ENCODE assay signal across 1 cellular context in the genomic region with DNA sequence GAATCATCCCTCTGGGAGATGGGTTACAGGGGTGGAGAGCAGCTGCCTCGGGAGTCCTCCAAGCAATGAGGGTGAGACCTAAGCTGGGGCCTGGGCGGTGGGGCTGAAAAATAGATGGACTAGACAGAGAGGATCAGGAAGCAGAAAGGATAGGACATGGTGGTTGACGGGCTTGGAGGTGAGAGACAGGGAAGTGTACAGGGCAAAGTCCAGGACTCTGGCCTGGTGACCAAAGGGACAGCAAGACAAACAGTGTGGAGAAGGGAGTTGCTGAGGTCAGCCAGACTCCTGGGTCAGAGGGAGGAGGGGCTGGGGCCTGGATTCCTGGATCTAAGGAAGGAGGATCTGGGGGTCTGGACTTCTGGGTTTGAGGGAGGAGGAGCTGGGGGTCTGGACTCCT.
TF ChIP-seq lines count a peak whose summit lies in the region.

No MANE protein-coding gene starts in this region.

TF ChIP-seq in HepG2, 621 proteins besides CTCF, POLR2A, EP300 and RAD21 (continued from another document and continues in another):
- TF ChIP-seq, protein P1, sequence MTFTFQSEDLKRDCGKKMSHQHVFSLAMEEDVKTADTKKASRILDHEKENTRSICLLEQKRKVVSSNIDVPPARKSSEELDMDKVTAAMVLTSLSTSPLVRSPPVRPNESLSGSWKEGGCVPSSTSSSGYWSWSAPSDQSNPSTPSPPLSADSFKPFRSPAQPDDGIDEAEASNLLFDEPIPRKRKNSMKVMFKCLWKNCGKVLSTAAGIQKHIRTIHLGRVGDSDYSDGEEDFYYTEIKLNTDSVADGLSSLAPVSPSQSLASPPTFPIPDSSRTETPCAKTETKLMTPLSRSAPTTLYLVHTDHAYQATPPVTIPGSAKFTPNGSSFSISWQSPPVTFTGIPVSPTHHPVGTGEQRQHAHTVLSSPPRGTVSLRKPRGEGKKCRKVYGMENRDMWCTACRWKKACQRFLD (CRISPR knock-in tag; IDR thresholded peaks at IDR 0.05; ENCODE audit: borderline replicate concordance), result no peak
- TF ChIP-seq ZNF75D (CRISPR knock-in tag; IDR thresholded peaks at IDR 0.05; ENCODE audit: borderline replicate concordance) (no peak), MEF2D (CRISPR knock-in tag; IDR thresholded peaks at IDR 0.05) (peak; percentile 67; the same call in 1 of the 2 replicates), ZNF557 (CRISPR knock-in tag; IDR thresholded peaks at IDR 0.05) (no peak), ZNF549 (CRISPR knock-in tag; IDR thresholded peaks at IDR 0.05) (no peak), ZKSCAN1 (IDR thresholded peaks at IDR 0.05; ENCODE audit: low read length) (no peak), SNAPC2 (CRISPR knock-in tag; IDR thresholded peaks at IDR 0.05) (no peak), SAP130 (CRISPR knock-in tag; IDR thresholded peaks at IDR 0.05; ENCODE audit: low read depth) (peak; percentile 77), RBFOX2 (IDR thresholded peaks at IDR 0.05; ENCODE audit: low read depth, low read length) (no peak), ZBTB38 (CRISPR knock-in tag; IDR thresholded peaks at IDR 0.05) (peak; percentile 34; the same call in 1 of the 2 replicates), ZNF768 (CRISPR knock-in tag; IDR thresholded peaks at IDR 0.05) (no peak), ZMYM3 (CRISPR knock-in tag; IDR thresholded peaks at IDR 0.05) (peak; percentile 48; the same call in 1 of the 2 replicates), ZFP90 (CRISPR knock-in tag; IDR thresholded peaks at IDR 0.05; ENCODE audit: borderline replicate concordance) (no peak), ATAD3A (CRISPR knock-in tag; IDR thresholded peaks at IDR 0.05) (no peak), NRL (CRISPR knock-in tag; IDR thresholded peaks at IDR 0.05; ENCODE audit: borderline replicate concordance) (no peak), ZKSCAN5 (CRISPR knock-in tag; IDR thresholded peaks at IDR 0.05) (peak; percentile 98), ZNF501 (CRISPR knock-in tag; IDR thresholded peaks at IDR 0.05) (peak; percentile 28; the same call in 1 of the 2 replicates), ZNF780A (CRISPR knock-in tag; IDR thresholded peaks at IDR 0.05) (no peak), ZNF589 (CRISPR knock-in tag; conservative IDR thresholded peaks at IDR 0.05) (no peak), CHD2 (IDR thresholded peaks at IDR 0.05; ENCODE audit: low read depth, low read length) (peak; percentile 23; the same call in 1 of the 2 replicates), NCOA2 (CRISPR knock-in tag; IDR thresholded peaks at IDR 0.05) (peak; percentile 70), KDM5B (CRISPR knock-in tag; IDR thresholded peaks at IDR 0.05; ENCODE audit: borderline replicate concordance) (no peak), ARNT (IDR thresholded peaks at IDR 0.05) (no peak), SIN3B (IDR thresholded peaks at IDR 0.05; ENCODE audit: low read length) (no peak), KDM1A (CRISPR knock-in tag; IDR thresholded peaks at IDR 0.05) (peak; percentile 63; the same call in 1 of the 2 replicates), ZNF124 (CRISPR knock-in tag; IDR thresholded peaks at IDR 0.05) (no peak), HMGA1 (CRISPR knock-in tag; conservative IDR thresholded peaks at IDR 0.05) (no peak), ZBTB7B (CRISPR knock-in tag; IDR thresholded peaks at IDR 0.05) (no peak), MTA1 (CRISPR knock-in tag; IDR thresholded peaks at IDR 0.05; ENCODE audit: borderline replicate concordance) (0 out of 2 replicates have a peak, but pooled peaks have one; percentile 51), ZNF605 (CRISPR knock-in tag; IDR thresholded peaks at IDR 0.05) (peak; percentile 66; the same call in 1 of the 2 replicates), ZSCAN21 (CRISPR knock-in tag; IDR thresholded peaks at IDR 0.05; ENCODE audit: borderline replicate concordance) (peak; percentile 43; the same call in 1 of the 2 replicates), KLF9 (CRISPR knock-in tag; IDR thresholded peaks at IDR 0.05; ENCODE audit: low read depth) (no peak), ZFY (CRISPR knock-in tag; IDR thresholded peaks at IDR 0.05) (no peak; the same call in 1 of the 2 replicates), MAFF (IDR thresholded peaks at IDR 0.05; ENCODE audit: low read depth, low read length) (peak; percentile 79), ZNF773 (CRISPR knock-in tag; IDR thresholded peaks at IDR 0.05; ENCODE audit: borderline replicate concordance) (no peak), SOX6 (IDR thresholded peaks at IDR 0.05) (no peak), SOX6 (CRISPR knock-in tag; IDR thresholded peaks at IDR 0.05) (peak; percentile 37; the same call in 1 of the 2 replicates), PHF20 (CRISPR knock-in tag; IDR thresholded peaks at IDR 0.05) (peak; percentile 41; the same call in 1 of the 2 replicates), ELF3 (CRISPR knock-in tag; IDR thresholded peaks at IDR 0.05) (peak; percentile 90), MIXL1 (CRISPR knock-in tag; IDR thresholded peaks at IDR 0.05) (no peak), ZNF382 (CRISPR knock-in tag; IDR thresholded peaks at IDR 0.05; ENCODE audit: borderline replicate concordance) (no peak), TBX3 (IDR thresholded peaks at IDR 0.05; ENCODE audit: borderline replicate concordance) (0 out of 2 replicates have a peak, but pooled peaks have one; percentile 53), SKI (IDR thresholded peaks at IDR 0.05; ENCODE audit: partially characterized antibody) (peak; percentile 47), TARDBP (CRISPR knock-in tag; IDR thresholded peaks at IDR 0.05) (0 out of 2 replicates have a peak, but pooled peaks have one; percentile 54), FOXK1 (CRISPR knock-in tag; IDR thresholded peaks at IDR 0.05; ENCODE audit: borderline replicate concordance, low read depth) (peak; percentile 53; the same call in 1 of the 2 replicates)
- TF ChIP-seq, protein P2, sequence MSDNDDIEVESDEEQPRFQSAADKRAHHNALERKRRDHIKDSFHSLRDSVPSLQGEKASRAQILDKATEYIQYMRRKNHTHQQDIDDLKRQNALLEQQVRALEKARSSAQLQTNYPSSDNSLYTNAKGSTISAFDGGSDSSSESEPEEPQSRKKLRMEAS (IDR thresholded peaks at IDR 0.05), result peak; percentile 54; the same call in 1 of the 2 replicates
- TF ChIP-seq, protein P3, sequence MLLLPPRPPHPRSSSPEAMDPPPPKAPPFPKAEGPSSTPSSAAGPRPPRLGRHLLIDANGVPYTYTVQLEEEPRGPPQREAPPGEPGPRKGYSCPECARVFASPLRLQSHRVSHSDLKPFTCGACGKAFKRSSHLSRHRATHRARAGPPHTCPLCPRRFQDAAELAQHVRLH (CRISPR knock-in tag; IDR thresholded peaks at IDR 0.05; ENCODE audit: borderline replicate concordance, low read depth), result peak; percentile 38; the same call in 1 of the 2 replicates
- TF ChIP-seq, protein P4, sequence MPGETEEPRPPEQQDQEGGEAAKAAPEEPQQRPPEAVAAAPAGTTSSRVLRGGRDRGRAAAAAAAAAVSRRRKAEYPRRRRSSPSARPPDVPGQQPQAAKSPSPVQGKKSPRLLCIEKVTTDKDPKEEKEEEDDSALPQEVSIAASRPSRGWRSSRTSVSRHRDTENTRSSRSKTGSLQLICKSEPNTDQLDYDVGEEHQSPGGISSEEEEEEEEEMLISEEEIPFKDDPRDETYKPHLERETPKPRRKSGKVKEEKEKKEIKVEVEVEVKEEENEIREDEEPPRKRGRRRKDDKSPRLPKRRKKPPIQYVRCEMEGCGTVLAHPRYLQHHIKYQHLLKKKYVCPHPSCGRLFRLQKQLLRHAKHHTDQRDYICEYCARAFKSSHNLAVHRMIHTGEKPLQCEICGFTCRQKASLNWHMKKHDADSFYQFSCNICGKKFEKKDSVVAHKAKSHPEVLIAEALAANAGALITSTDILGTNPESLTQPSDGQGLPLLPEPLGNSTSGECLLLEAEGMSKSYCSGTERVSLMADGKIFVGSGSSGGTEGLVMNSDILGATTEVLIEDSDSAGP (CRISPR knock-in tag; IDR thresholded peaks at IDR 0.05; ENCODE audit: borderline replicate concordance), result no peak
- TF ChIP-seq, protein P5, sequence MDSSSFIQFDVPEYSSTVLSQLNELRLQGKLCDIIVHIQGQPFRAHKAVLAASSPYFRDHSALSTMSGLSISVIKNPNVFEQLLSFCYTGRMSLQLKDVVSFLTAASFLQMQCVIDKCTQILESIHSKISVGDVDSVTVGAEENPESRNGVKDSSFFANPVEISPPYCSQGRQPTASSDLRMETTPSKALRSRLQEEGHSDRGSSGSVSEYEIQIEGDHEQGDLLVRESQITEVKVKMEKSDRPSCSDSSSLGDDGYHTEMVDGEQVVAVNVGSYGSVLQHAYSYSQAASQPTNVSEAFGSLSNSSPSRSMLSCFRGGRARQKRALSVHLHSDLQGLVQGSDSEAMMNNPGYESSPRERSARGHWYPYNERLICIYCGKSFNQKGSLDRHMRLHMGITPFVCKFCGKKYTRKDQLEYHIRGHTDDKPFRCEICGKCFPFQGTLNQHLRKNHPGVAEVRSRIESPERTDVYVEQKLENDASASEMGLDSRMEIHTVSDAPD (CRISPR knock-in tag; IDR thresholded peaks at IDR 0.05), result no peak
- TF ChIP-seq, protein P6, sequence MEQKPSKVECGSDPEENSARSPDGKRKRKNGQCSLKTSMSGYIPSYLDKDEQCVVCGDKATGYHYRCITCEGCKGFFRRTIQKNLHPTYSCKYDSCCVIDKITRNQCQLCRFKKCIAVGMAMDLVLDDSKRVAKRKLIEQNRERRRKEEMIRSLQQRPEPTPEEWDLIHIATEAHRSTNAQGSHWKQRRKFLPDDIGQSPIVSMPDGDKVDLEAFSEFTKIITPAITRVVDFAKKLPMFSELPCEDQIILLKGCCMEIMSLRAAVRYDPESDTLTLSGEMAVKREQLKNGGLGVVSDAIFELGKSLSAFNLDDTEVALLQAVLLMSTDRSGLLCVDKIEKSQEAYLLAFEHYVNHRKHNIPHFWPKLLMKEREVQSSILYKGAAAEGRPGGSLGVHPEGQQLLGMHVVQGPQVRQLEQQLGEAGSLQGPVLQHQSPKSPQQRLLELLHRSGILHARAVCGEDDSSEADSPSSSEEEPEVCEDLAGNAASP (CRISPR knock-in tag; IDR thresholded peaks at IDR 0.05; ENCODE audit: borderline replicate concordance), result peak; percentile 76; the same call in 1 of the 2 replicates
- TF ChIP-seq, protein P7, sequence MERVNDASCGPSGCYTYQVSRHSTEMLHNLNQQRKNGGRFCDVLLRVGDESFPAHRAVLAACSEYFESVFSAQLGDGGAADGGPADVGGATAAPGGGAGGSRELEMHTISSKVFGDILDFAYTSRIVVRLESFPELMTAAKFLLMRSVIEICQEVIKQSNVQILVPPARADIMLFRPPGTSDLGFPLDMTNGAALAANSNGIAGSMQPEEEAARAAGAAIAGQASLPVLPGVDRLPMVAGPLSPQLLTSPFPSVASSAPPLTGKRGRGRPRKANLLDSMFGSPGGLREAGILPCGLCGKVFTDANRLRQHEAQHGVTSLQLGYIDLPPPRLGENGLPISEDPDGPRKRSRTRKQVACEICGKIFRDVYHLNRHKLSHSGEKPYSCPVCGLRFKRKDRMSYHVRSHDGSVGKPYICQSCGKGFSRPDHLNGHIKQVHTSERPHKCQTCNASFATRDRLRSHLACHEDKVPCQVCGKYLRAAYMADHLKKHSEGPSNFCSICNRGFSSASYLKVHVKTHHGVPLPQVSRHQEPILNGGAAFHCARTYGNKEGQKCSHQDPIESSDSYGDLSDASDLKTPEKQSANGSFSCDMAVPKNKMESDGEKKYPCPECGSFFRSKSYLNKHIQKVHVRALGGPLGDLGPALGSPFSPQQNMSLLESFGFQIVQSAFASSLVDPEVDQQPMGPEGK (CRISPR knock-in tag; IDR thresholded peaks at IDR 0.05), result peak; percentile 74
- TF ChIP-seq, protein P8, sequence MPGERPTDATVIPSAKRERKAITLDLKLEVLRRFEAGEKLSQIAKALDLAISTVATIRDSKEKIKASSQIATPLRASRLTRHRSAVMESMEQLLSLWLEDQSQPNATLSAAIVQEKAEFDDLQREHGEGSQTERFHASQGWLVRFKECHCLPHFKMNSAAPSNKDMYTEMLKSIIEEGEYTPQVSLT (CRISPR knock-in tag; IDR thresholded peaks at IDR 0.05; ENCODE audit: borderline replicate concordance, low read depth), result no peak
- TF ChIP-seq, protein P9, sequence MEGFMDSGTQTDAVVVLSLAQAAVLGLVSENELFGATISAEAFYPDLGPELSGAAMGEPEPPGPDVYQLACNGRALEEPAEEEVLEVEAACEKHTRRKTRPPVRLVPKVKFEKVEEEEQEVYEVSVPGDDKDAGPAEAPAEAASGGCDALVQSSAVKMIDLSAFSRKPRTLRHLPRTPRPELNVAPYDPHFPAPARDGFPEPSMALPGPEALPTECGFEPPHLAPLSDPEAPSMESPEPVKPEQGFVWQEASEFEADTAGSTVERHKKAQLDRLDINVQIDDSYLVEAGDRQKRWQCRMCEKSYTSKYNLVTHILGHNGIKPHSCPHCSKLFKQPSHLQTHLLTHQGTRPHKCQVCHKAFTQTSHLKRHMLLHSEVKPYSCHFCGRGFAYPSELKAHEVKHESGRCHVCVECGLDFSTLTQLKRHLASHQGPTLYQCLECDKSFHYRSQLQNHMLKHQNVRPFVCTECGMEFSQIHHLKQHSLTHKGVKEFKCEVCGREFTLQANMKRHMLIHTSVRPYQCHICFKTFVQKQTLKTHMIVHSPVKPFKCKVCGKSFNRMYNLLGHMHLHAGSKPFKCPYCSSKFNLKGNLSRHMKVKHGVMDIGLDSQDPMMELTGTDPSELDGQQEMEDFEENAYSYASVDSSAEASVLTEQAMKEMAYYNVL (CRISPR knock-in tag; IDR thresholded peaks at IDR 0.05; ENCODE audit: borderline replicate concordance), result peak; percentile 59; the same call in 1 of the 2 replicates
- TF ChIP-seq, protein P10, sequence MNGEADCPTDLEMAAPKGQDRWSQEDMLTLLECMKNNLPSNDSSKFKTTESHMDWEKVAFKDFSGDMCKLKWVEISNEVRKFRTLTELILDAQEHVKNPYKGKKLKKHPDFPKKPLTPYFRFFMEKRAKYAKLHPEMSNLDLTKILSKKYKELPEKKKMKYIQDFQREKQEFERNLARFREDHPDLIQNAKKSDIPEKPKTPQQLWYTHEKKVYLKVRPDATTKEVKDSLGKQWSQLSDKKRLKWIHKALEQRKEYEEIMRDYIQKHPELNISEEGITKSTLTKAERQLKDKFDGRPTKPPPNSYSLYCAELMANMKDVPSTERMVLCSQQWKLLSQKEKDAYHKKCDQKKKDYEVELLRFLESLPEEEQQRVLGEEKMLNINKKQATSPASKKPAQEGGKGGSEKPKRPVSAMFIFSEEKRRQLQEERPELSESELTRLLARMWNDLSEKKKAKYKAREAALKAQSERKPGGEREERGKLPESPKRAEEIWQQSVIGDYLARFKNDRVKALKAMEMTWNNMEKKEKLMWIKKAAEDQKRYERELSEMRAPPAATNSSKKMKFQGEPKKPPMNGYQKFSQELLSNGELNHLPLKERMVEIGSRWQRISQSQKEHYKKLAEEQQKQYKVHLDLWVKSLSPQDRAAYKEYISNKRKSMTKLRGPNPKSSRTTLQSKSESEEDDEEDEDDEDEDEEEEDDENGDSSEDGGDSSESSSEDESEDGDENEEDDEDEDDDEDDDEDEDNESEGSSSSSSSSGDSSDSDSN (CRISPR knock-in tag; IDR thresholded peaks at IDR 0.05), result no peak
